ENCODE assay signal across 24 cellular contexts in genomic region chrX:153905481-153906095, GRCh38. TPM values are rescaled to one million over a fixed set of nuclear protein-coding genes. Genes with fewer than 3 reads are reported as not detected.
DNase-seq lines count a peak whose midpoint lies in the region; ATAC-seq, FAIRE-seq and TF ChIP-seq lines count a peak whose summit lies in the region.
"Had no signal": no experiment of that assay in that cellular context is flagged by ENCODE, and none has a peak within 500 bp of the region (broad histone marks: within the 10 kb centered on the region; RNA-seq: fewer than 3 reads in every experiment).

No MANE protein-coding gene starts in this region.

- H3K9me3 ChIP-seq in endodermal cell (ENCODE audit: control insufficient read depth, low read length) = no peaks in the 10 kb centered on the region
- no peaks in the 10 kb centered on the region for H3K9me3 ChIP-seq in spleen
- H3K9me3 ChIP-seq: A549, prostate gland, thoracic aorta had no signal

- no peaks in the 10 kb centered on the region for H3K4me1 ChIP-seq in endodermal cell (ENCODE audit: control insufficient read depth, insufficient read depth, low read length)
- H3K4me1 ChIP-seq in spleen = peaks cover 11 to 63% (median 46%) of the 10 kb centered on the region in 6 donors
- H3K4me1 ChIP-seq: prostate gland had no signal

- ATAC-seq in activated CD8-positive, alpha-beta memory T cell treated with anti-CD3 and anti-CD28 coated beads, Interleukin-2, amount 10 ng/mL, durations not matched to agents 7 days and 5 days = no peak
- ATAC-seq: A549, esophagus mucosa had no signal

- no peak for DNase-seq in activated CD8-positive, alpha-beta memory T cell treated with anti-CD3 and anti-CD28 coated beads, Interleukin-2, amount 10 ng/mL, durations not matched to agents 7 days and 5 days
- no peak for DNase-seq in activated CD8-positive, alpha-beta memory T cell treated with anti-CD3 and anti-CD28 coated beads, Interleukin-2, amount 50 U/mL, for 4 hours
- peak; percentile 73 to 87 for DNase-seq in NCI-H524 (lab: John Stamatoyannopoulos, UW)
- DNase-seq in endodermal cell = peak; percentile 38
- peak; percentile 74 for DNase-seq in spleen
- no peak for DNase-seq in T-helper 2 cell
- DNase-seq in D721Med (ENCODE audit: insufficient read length, low spot score) = no peak
- DNase-seq in GM19238 (ENCODE audit: insufficient read length, low spot score) = no peak
- DNase-seq: activated CD4-positive, alpha-beta T cell treated with anti-CD3 and anti-CD28 coated beads, Interleukin-2, amount 50 U/mL, for 4 hours; activated T-cell treated with anti-CD3 and anti-CD28 coated beads, Interleukin-2, amount 50 U/mL, for 48 hours; NCI-H1436; NCI-H2227 treated with DMSO at 0.1 percent for 48 hours; stimulated activated CD8-positive, alpha-beta memory T cell treated with anti-CD3 and anti-CD28 coated beads, Interleukin-4, amount 100 ng/mL, for 48 hours had no signal

- CTCF ChIA-PET in activated CD8-positive, alpha-beta memory T cell treated with anti-CD3 and anti-CD28 coated beads, Interleukin-2, amount 10 ng/mL, durations not matched to agents 7 days and 5 days (lab: Charles Lee) = interaction anchor here (0.6 kb wide), 1 partner anchor 143 kb away, joined by 3 read pairs; no protein-coding TSS in a partner anchor

- H3K27me3 ChIP-seq in endodermal cell (ENCODE audit: control insufficient read depth, insufficient read depth, low read length, poor library complexity, severe bottlenecking) (no peaks in the 10 kb centered on the region), spleen (replicated peaks in 1 of 7) (peaks cover 0 to 11% (median 0%) of the 10 kb centered on the region in 7 donors)

- peak overlapping the region; percentile 72 for H3K27ac Mint-ChIP-seq in activated CD8-positive, alpha-beta memory T cell treated with anti-CD3 and anti-CD28 coated beads, Interleukin-2, amount 10 ng/mL, durations not matched to agents 7 days and 5 days
- H3K27ac Mint-ChIP-seq in endodermal cell = no peak overlapping the region
- H3K27ac Mint-ChIP-seq: nephron had no signal

- WGBS in endodermal cell (ENCODE audit: insufficient coverage in 1 of 2, insufficient read length in 1 of 2), 2 experiments = 94 to 100% methylated on average over 3 to 32 of the region's 32 CpGs
- 70 to 94% (median 90%) methylated on average over 2 to 32 of the region's 32 CpGs for WGBS in spleen, 5 donors

- no peak for TF ChIP-seq POLR2A in spleen (IDR thresholded peaks at IDR 0.05)

- no peaks in the 10 kb centered on the region for H3K9me3 Mint-ChIP-seq in activated CD8-positive, alpha-beta memory T cell treated with anti-CD3 and anti-CD28 coated beads, Interleukin-2, amount 10 ng/mL, durations not matched to agents 7 days and 5 days (ENCODE audit: low read depth)
- peaks cover 65% of the 10 kb centered on the region for H3K9me3 Mint-ChIP-seq in endodermal cell

- FAIRE-seq in D721Med (lab: Jason Lieb, UNC) = no peak
- FAIRE-seq: A549, H1, HTR-8/SVneo had no signal

- no peak overlapping the region for H3K9ac ChIP-seq in endodermal cell (ENCODE audit: extremely low read depth, low read length, poor library complexity, severe bottlenecking)

- no peak overlapping the region for H3K4me3 Mint-ChIP-seq in activated CD8-positive, alpha-beta memory T cell treated with anti-CD3 and anti-CD28 coated beads, Interleukin-2, amount 10 ng/mL, durations not matched to agents 7 days and 5 days
- no peak overlapping the region for H3K4me3 Mint-ChIP-seq in endodermal cell

- H3K36me3 ChIP-seq in endodermal cell (ENCODE audit: control insufficient read depth, insufficient read depth, low read length) = no peaks in the 10 kb centered on the region
- peaks cover 0 to 39% (median 19%) of the 10 kb centered on the region in 6 donors for H3K36me3 ChIP-seq in spleen
- H3K36me3 ChIP-seq: prostate gland, thoracic aorta had no signal

- H3K4me3 ChIP-seq in endodermal cell (ENCODE audit: low read length) = no peak overlapping the region
- H3K4me3 ChIP-seq in spleen = no peak overlapping the region
- H3K4me3 ChIP-seq: A549, prostate gland, smooth muscle cell, thoracic aorta had no signal

- H3K36me3 Mint-ChIP-seq in activated CD8-positive, alpha-beta memory T cell treated with anti-CD3 and anti-CD28 coated beads, Interleukin-2, amount 10 ng/mL, durations not matched to agents 7 days and 5 days = no peaks in the 10 kb centered on the region
- H3K36me3 Mint-ChIP-seq in endodermal cell (ENCODE audit: low read depth) = peaks cover 2% of the 10 kb centered on the region

- peaks cover 42% of the 10 kb centered on the region for H3K4me1 Mint-ChIP-seq in activated CD8-positive, alpha-beta memory T cell treated with anti-CD3 and anti-CD28 coated beads, Interleukin-2, amount 10 ng/mL, durations not matched to agents 7 days and 5 days
- H3K4me1 Mint-ChIP-seq in endodermal cell = peaks cover 10% of the 10 kb centered on the region

- no peak overlapping the region for H3K27ac ChIP-seq in endodermal cell (ENCODE audit: low read depth, low read length)
- peak overlapping the region in 2 of 8 donors; percentile 28 to 78 for H3K27ac ChIP-seq in spleen
- H3K27ac ChIP-seq: A549, prostate gland, thoracic aorta, VCaP had no signal

- intact Hi-C loops in spleen (cut with DNase I; ENCODE audit: low total_unique reads) = no loop called here

- no peaks in the 10 kb centered on the region for H3K27me3 Mint-ChIP-seq in activated CD8-positive, alpha-beta memory T cell treated with anti-CD3 and anti-CD28 coated beads, Interleukin-2, amount 10 ng/mL, durations not matched to agents 7 days and 5 days
- no peaks in the 10 kb centered on the region for H3K27me3 Mint-ChIP-seq in endodermal cell (ENCODE audit: insufficient read depth)

- TF ChIP-seq CTCF in endodermal cell (conservative IDR thresholded peaks at IDR 0.05) (no peak), spleen (IDR thresholded peaks at IDR 0.05 in 8 of 11, conservative IDR thresholded peaks at IDR 0.05 in 3 of 11) (no peak), D721Med (IDR thresholded peaks at IDR 0.05; ENCODE audit: insufficient read depth, missing control alignments) (no peak)

RNA-seq across cellular contexts. Expression of gene AVPR2, which starts 1.1 kb away (rescaled TPM):
- not detected for total RNA-seq in activated CD8-positive, alpha-beta memory T cell treated with anti-CD3 and anti-CD28 coated beads, Interleukin-2, amount 10 ng/mL, durations not matched to agents 7 days and 5 days
- not detected for total RNA-seq in endodermal cell
- polyA plus RNA-seq in endodermal cell (2013, experiment 1 of 2) = not detected
- polyA plus RNA-seq in endodermal cell (2013, experiment 2 of 2) = not detected
- total RNA-seq in spleen = under 1 TPM in 1 of 7 donors, not detected in 6; 0.52 TPM
- polyA plus RNA-seq in spleen = under 1 TPM; 0.22 to 0.77 (median 0.26) TPM
- total RNA-seq: Daoy, H1, LHCN-M2, smooth muscle cell, thoracic aorta had no signal
- polyA plus RNA-seq: A549, smooth muscle cell had no signal

RNA-seq across cellular contexts. Expression of gene L1CAM, which starts 19.6 kb away (rescaled TPM):
- 1 to 10 TPM; 3.6 to 4.9 TPM for total RNA-seq in activated CD8-positive, alpha-beta memory T cell treated with anti-CD3 and anti-CD28 coated beads, Interleukin-2, amount 10 ng/mL, durations not matched to agents 7 days and 5 days
- total RNA-seq in endodermal cell (10 to 100 TPM in 1 of 2 donors, 1 to 10 TPM in 1; 7.5 to 29.0 TPM), spleen (1 to 10 TPM; 1.2 to 5.1 (median 2.2) TPM)
- polyA plus RNA-seq in endodermal cell (2013, experiment 1 of 2) = 42.4 TPM
- polyA plus RNA-seq in endodermal cell (2013, experiment 2 of 2) = 36.6 TPM
- 1 to 10 TPM; 1.6 to 3.4 (median 3.2) TPM for polyA plus RNA-seq in spleen

RNA-seq across cellular contexts. Expression of gene ARHGAP4, which starts 20.5 kb away (rescaled TPM):
- 100 to 1,000 TPM; 188 to 300 TPM for total RNA-seq in activated CD8-positive, alpha-beta memory T cell treated with anti-CD3 and anti-CD28 coated beads, Interleukin-2, amount 10 ng/mL, durations not matched to agents 7 days and 5 days
- total RNA-seq in endodermal cell (10 to 100 TPM; 56.0 to 65.0 TPM), spleen (100 to 1,000 TPM; 176 to 317 (median 236) TPM)
- 10.5 TPM for polyA plus RNA-seq in endodermal cell (2013, experiment 1 of 2)
- polyA plus RNA-seq in endodermal cell (2013, experiment 2 of 2) = 10.0 TPM
- polyA plus RNA-seq in spleen = 100 to 1,000 TPM; 297 to 713 (median 635) TPM

RNA-seq across cellular contexts. Expression of gene NAA10, which starts 29.2 kb away (rescaled TPM):
- total RNA-seq in activated CD8-positive, alpha-beta memory T cell treated with anti-CD3 and anti-CD28 coated beads, Interleukin-2, amount 10 ng/mL, durations not matched to agents 7 days and 5 days = 100 to 1,000 TPM in 1 of 2 experiments, 10 to 100 TPM in 1; 92.8 to 115 TPM
- total RNA-seq in endodermal cell = 10 to 100 TPM; 91.6 to 99.3 TPM
- polyA plus RNA-seq in endodermal cell (2013, experiment 1 of 2) = 99.4 TPM
- 86.3 TPM for polyA plus RNA-seq in endodermal cell (2013, experiment 2 of 2)
- 10 to 100 TPM; 56.4 to 89.1 (median 85.5) TPM for total RNA-seq in spleen
- polyA plus RNA-seq in spleen = 100 to 1,000 TPM; 123 to 174 (median 168) TPM

RNA-seq across cellular contexts. Expression of gene RENBP, which starts 38.9 kb away (rescaled TPM):
- 1 to 10 TPM; 6.8 to 7.5 TPM for total RNA-seq in activated CD8-positive, alpha-beta memory T cell treated with anti-CD3 and anti-CD28 coated beads, Interleukin-2, amount 10 ng/mL, durations not matched to agents 7 days and 5 days
- total RNA-seq in endodermal cell (10 to 100 TPM; 12.0 to 17.5 TPM), spleen (100 to 1,000 TPM in 1 of 7 donors, 10 to 100 TPM in 6; 42.0 to 105 (median 63.6) TPM)
- polyA plus RNA-seq in endodermal cell (2013, experiment 1 of 2) = 9.5 TPM
- polyA plus RNA-seq in endodermal cell (2013, experiment 2 of 2) = 7.5 TPM
- 10 to 100 TPM; 44.3 to 91.3 (median 47.9) TPM for polyA plus RNA-seq in spleen
- total RNA-seq: smooth muscle cell had no signal
- polyA plus RNA-seq: A549 had no signal

Comparison
In these comparisons a context has a peak if more than half of its experiments do, and no peak if none do; other contexts are left out.
1. DNase-seq: peak in NCI-H524 (2 of 2), endodermal cell (single experiment) and spleen (single experiment); none in activated CD8-positive, alpha-beta memory T cell treated with anti-CD3 and anti-CD28 coated beads, Interleukin-2, amount 10 ng/mL, durations not matched to agents 7 days and 5 days (single experiment), activated CD8-positive, alpha-beta memory T cell treated with anti-CD3 and anti-CD28 coated beads, Interleukin-2, amount 50 U/mL, for 4 hours (single experiment), T-helper 2 cell (0 of 5), D721Med (single experiment) and GM19238 (single experiment).